ENCODE assay signal across 19 cellular contexts in genomic region chr14:81450976-81451375, GRCh38. TPM values are rescaled to one million over a fixed set of nuclear protein-coding genes. Genes with fewer than 3 reads are reported as not detected.
DNase-seq lines count a peak whose midpoint lies in the region; ATAC-seq, FAIRE-seq and TF ChIP-seq lines count a peak whose summit lies in the region.
"Had no signal": no experiment of that assay in that cellular context is flagged by ENCODE, and none has a peak within 500 bp of the region (broad histone marks: within the 10 kb centered on the region; RNA-seq: fewer than 3 reads in every experiment).

No MANE protein-coding gene starts in this region.

- 2% methylated on average over 3 of the region's 3 CpGs for WGBS in HepG2 (ENCODE audit: low lambda C conversion rate)
- WGBS in right lobe of liver (ENCODE audit: insufficient coverage, low coverage, low lambda C conversion rate, missing lambda C conversion rate): 84% methylated on average over 3 of the region's 3 CpGs
- 36% methylated on average over 2 of the region's 3 CpGs for WGBS in K562 (ENCODE audit: insufficient coverage, low coverage, missing lambda C conversion rate)
- WGBS in psoas muscle, 3 donors: 48 to 55% (median 48%) methylated on average over 3 of the region's 3 CpGs

- DNase-seq in HepG2 (ENCODE audit: low spot score) (no peak), right lobe of liver (no peak), K562 (ENCODE audit: extremely low read depth in 1 of 4, low spot score in 3 of 4) (no peak), psoas muscle (no peak), NCI-H1105 (lab: John Stamatoyannopoulos, UW) (no peak), T1000 (lab: John Stamatoyannopoulos, UW) (no peak)
- DNase-seq: ACHN; CD8-positive, alpha-beta T cell; COR-L47; DMS79 treated with DMSO at 0.1 percent for 48 hours; EL; GOT3; H9 had no signal

- POLR2A ChIA-PET in HepG2 (lab: Yijun Ruan, JAX): no interaction called here
- POLR2A ChIA-PET in K562 (lab: Yijun Ruan, JAX): interaction anchor here (2.7 kb wide), 1 partner anchor 16 kb away, joined by 6 read pairs; no protein-coding TSS in a partner anchor

- H3K4me1 ChIP-seq in HepG2 (ENCODE audit: insufficient read depth, low read length): peaks cover 53% of the 10 kb centered on the region
- peaks cover 0 to 6% (median 0%) of the 10 kb centered on the region in 4 donors for H3K4me1 ChIP-seq in right lobe of liver
- peaks cover 2 to 6% of the 10 kb centered on the region in 2 experiments; a peak in 4 of 5 replicates for H3K4me1 ChIP-seq in K562 (replicated peaks in 1 of 2; ENCODE audit: control insufficient read depth in 2 of 2, insufficient read depth in 2 of 2, low read length in 2 of 2)
- H3K4me1 ChIP-seq in psoas muscle: peaks cover 56% of the 10 kb centered on the region

- ATAC-seq in HepG2: no peak
- no peak for ATAC-seq in right lobe of liver
- ATAC-seq in K562: no peak
- no peak for ATAC-seq in psoas muscle
- no peak for ATAC-seq in HG03108 (IDR thresholded peaks at IDR 0.05; ENCODE audit: unreplicated experiment)
- ATAC-seq: CD8-positive, alpha-beta T cell had no signal

- H3K79me2 ChIP-seq in HepG2 (ENCODE audit: insufficient read depth, low read length): no peaks in the 10 kb centered on the region
- no peaks in the 10 kb centered on the region for H3K79me2 ChIP-seq in K562 (ENCODE audit: control insufficient read depth, insufficient read depth, low read length)

- H3K4me3 ChIP-seq in HepG2 (replicated peaks in 1 of 3; ENCODE audit: insufficient read depth in 1 of 3, low read depth in 2 of 3, low read length in 3 of 3) (no peak overlapping the region), right lobe of liver (no peak overlapping the region), K562 (no peak overlapping the region), psoas muscle (no peak overlapping the region)

- H3K27me3 ChIP-seq in HepG2 (ENCODE audit: control insufficient read depth in 1 of 2, insufficient read depth in 2 of 2, low read length in 2 of 2) (no peaks in the 10 kb centered on the region), right lobe of liver (no peaks in the 10 kb centered on the region), K562 (ENCODE audit: control insufficient read depth in 2 of 2, insufficient read depth in 2 of 2, low read length in 2 of 2) (no peaks in the 10 kb centered on the region), psoas muscle (ENCODE audit: insufficient read depth in 3 of 3, low read length in 2 of 3) (no peaks in the 10 kb centered on the region)

- no peak overlapping the region for H3K9ac ChIP-seq in HepG2 (ENCODE audit: insufficient read depth, low read depth, low read length)
- H3K9ac ChIP-seq in K562 (ENCODE audit: insufficient read depth in 1 of 2, low read depth in 2 of 2, low read length in 2 of 2): no peak overlapping the region

- H3K36me3 ChIP-seq in HepG2 (replicated peaks in 1 of 2; ENCODE audit: control insufficient read depth in 1 of 2, insufficient read depth in 2 of 2, low read length in 2 of 2): no peaks in the 10 kb centered on the region
- no peaks in the 10 kb centered on the region for H3K36me3 ChIP-seq in right lobe of liver
- no peaks in the 10 kb centered on the region for H3K36me3 ChIP-seq in K562 (ENCODE audit: control insufficient read depth, insufficient read depth, low read length)
- no peaks in the 10 kb centered on the region for H3K36me3 ChIP-seq in psoas muscle (ENCODE audit: insufficient read depth in 1 of 2, low read depth in 1 of 2)

- CTCF ChIA-PET in HepG2 (lab: Yijun Ruan, JAX; ENCODE audit: low intra/inter-chr PET ratio, low total read pairs) (interaction anchor here (3.9 kb wide), 1 partner anchor 182 kb away, joined by 59 read pairs; no protein-coding TSS in a partner anchor), K562 (lab: Yijun Ruan, JAX; ENCODE audit: low intra/inter-chr PET ratio) (no interaction called here)

- no peaks in the 10 kb centered on the region for H3K9me1 ChIP-seq in K562 (ENCODE audit: control insufficient read depth, insufficient read depth, low read length)

- H4K20me1 ChIP-seq in HepG2 (ENCODE audit: insufficient read depth, low read length): no peaks in the 10 kb centered on the region
- H4K20me1 ChIP-seq in K562 (replicated peaks; ENCODE audit: control insufficient read depth, insufficient read depth, low read length): no peaks in the 10 kb centered on the region

- H3K4me2 ChIP-seq in HepG2 (ENCODE audit: low read depth, low read length) (no peak overlapping the region), K562 (ENCODE audit: insufficient read depth, low read length) (no peak overlapping the region)

- in situ Hi-C loops in HepG2 (cut with HindIII; ENCODE audit: extremely low pct_ligation_motif_present, low pct_unique_long_range_greater_than_20kb): loop anchor here (5.0 kb wide), 1 partner anchor 179 kb away; no protein-coding TSS in a partner anchor
- in situ Hi-C loops in K562 (cut with MboI): loop anchor here (5.0 to 25.0 kb wide), 2 partner anchors 179 to 464 kb away; no protein-coding TSS in a partner anchor

- TF ChIP-seq POLR2A in HepG2 (IDR thresholded peaks at IDR 0.05; ENCODE audit: insufficient read depth in 1 of 2, low read depth in 2 of 2, low read length in 2 of 2) (no peak), right lobe of liver (IDR thresholded peaks at IDR 0.05) (no peak), K562 (conservative IDR thresholded peaks at IDR 0.05) (no peak)

- FAIRE-seq in HepG2 (lab: Jason Lieb, UNC) (no peak), K562 (lab: Jason Lieb, UNC) (no peak)
- FAIRE-seq: D721Med, G401.6, GM12891 had no signal

- BruUV-seq in HepG2 (replicated peaks; lab: Mats Ljungman, UMichigan) (no TSS peak), K562 (replicated peaks; lab: Mats Ljungman, UMichigan) (no TSS peak)

- H2AFZ ChIP-seq in HepG2 (ENCODE audit: low read length): no peak overlapping the region
- no peak overlapping the region for H2AFZ ChIP-seq in K562 (ENCODE audit: low read depth, low read length)

- no peaks in the 10 kb centered on the region for H3K9me3 ChIP-seq in HepG2 (ENCODE audit: low read length)
- H3K9me3 ChIP-seq in right lobe of liver: no peaks in the 10 kb centered on the region
- no peaks in the 10 kb centered on the region for H3K9me3 ChIP-seq in K562 (replicated peaks; ENCODE audit: control insufficient read depth, insufficient read depth, low read depth, low read length)
- H3K9me3 ChIP-seq in psoas muscle: no peaks in the 10 kb centered on the region

- H3K27ac ChIP-seq in HepG2 (ENCODE audit: extremely low read length, insufficient read depth, low read length) (no peak overlapping the region), right lobe of liver (no peak overlapping the region), K562 (ENCODE audit: extremely low read depth, low read depth, low read length) (no peak overlapping the region), psoas muscle (peak overlapping the region; percentile 82)
- H3K27ac ChIP-seq: C4-2B, HL-60 had no signal

- TF ChIP-seq CTCF in HepG2 (CRISPR knock-in tag; IDR thresholded peaks at IDR 0.05) (no peak), right lobe of liver (IDR thresholded peaks at IDR 0.05) (no peak), K562 (IDR thresholded peaks at IDR 0.05 in 2 of 3, conservative IDR thresholded peaks at IDR 0.05 in 1 of 3; ENCODE audit: insufficient read depth in 2 of 3, low read depth in 1 of 3, low read length in 3 of 3) (no peak), psoas muscle (IDR thresholded peaks at IDR 0.05) (no peak)

- intact Hi-C loops in HepG2 (cut with micrococcal nuclease; ENCODE audit: unreplicated experiment) (loop anchor here (5.0 kb wide), 1 partner anchor 234 kb away; no protein-coding TSS in a partner anchor), right lobe of liver (cut with DNase I) (loop anchor here in 1 of 2 donors (5.0 kb wide), 1 partner anchor 179 kb away; no protein-coding TSS in a partner anchor), K562 (cut with micrococcal nuclease) (loop anchor here (5.0 kb wide), 2 partner anchors 34 to 49 kb away; partner anchors contain the start of gene STON2), psoas muscle (cut with DNase I) (loop anchor here in 1 of 2 donors (5.0 kb wide), 1 partner anchor 229 kb away; the partner anchor contains the start of gene GTF2A1)

- TF ChIP-seq EP300 in HepG2 (IDR thresholded peaks at IDR 0.05; ENCODE audit: low read depth in 2 of 2, low read length in 2 of 2): no peak
- TF ChIP-seq EP300 in HepG2 (CRISPR knock-in tag; IDR thresholded peaks at IDR 0.05; ENCODE audit: borderline replicate concordance): no peak
- no peak for TF ChIP-seq EP300 in K562 (IDR thresholded peaks at IDR 0.05; ENCODE audit: low read length)

- TF ChIP-seq RAD21 in HepG2 (CRISPR knock-in tag; IDR thresholded peaks at IDR 0.05): no peak
- no peak for TF ChIP-seq RAD21 in K562 (CRISPR knock-in tag; conservative IDR thresholded peaks at IDR 0.05 in 1 of 2, IDR thresholded peaks at IDR 0.05 in 1 of 2)

RNA-seq across cellular contexts. Expression of gene STON2, which starts 50.9 kb away (rescaled TPM):
- total RNA-seq in HepG2 (2016; rRNA removed; fragmentation: Illumina TruSeq; extraction: Trizol) (11.0 and 13.8 TPM in 2 replicates), right lobe of liver (10 to 100 TPM in 3 of 6 experiments, 1 to 10 TPM in 3; 4.9 to 23.7 (median 10.7) TPM), K562 (2014; rRNA removed) (54.6 and 61.6 TPM in 2 replicates), K562 (2014; rRNA removed; fragmentation: Illumina TruSeq; extraction: Trizol) (90.6 and 106 TPM in 2 replicates), K562 (2015; rRNA removed; fragmentation: Illumina TruSeq; extraction: Trizol) (68.5 and 69.6 TPM in 2 replicates), K562 (2021) (89.4 and 99.3 TPM in 2 replicates), psoas muscle (100 to 1,000 TPM in 1 of 4 donors, 10 to 100 TPM in 3; 37.4 to 147 (median 77.1) TPM)
- 1.8 and 2.0 TPM in 2 replicates for total RNA-seq in HepG2 (2016; cell fraction: cytosol; rRNA removed; fragmentation: Illumina TruSeq; extraction: Trizol; ENCODE audit: low read depth)
- total RNA-seq in HepG2 (2016; cell fraction: insoluble cytoplasmic fraction; rRNA removed; fragmentation: Illumina TruSeq; extraction: Trizol): 10.5 and 13.2 TPM in 2 replicates
- total RNA-seq in HepG2 (2016; cell fraction: membrane; rRNA removed; fragmentation: Illumina TruSeq; extraction: Trizol): 3.1 and 3.8 TPM in 2 replicates
- total RNA-seq in HepG2 (2016; cell fraction: nucleus; rRNA removed; fragmentation: Illumina TruSeq; extraction: Trizol): 12.7 and 16.5 TPM in 2 replicates
- polyA plus RNA-seq in HepG2 (2011; rRNA removed) (2.1 and 2.4 TPM in 2 replicates), K562 (2011; rRNA removed) (53.5 and 54.6 TPM in 2 replicates), K562 (2014; fragmentation: Illumina TruSeq; extraction: Trizol) (24.1 and 24.8 TPM in 2 replicates), K562 (2014; fragmentation: Nextera tagmentation; extraction: Ambion mirVana) (10 to 100 TPM in 1 of 2 experiments, 1 to 10 TPM in 1; 7.8 to 30.2 TPM), K562 (2014; rRNA removed) (20.2 and 24.9 TPM in 2 replicates), psoas muscle (10 to 100 TPM in 1 of 3 donors, 1 to 10 TPM in 2; 4.8 to 18.2 (median 6.2) TPM)
- polyA plus RNA-seq in HepG2 (2011; cell fraction: cytosol; rRNA removed): 0.71 and 1.6 TPM in 2 replicates
- polyA plus RNA-seq in HepG2 (2011; cell fraction: nucleus; rRNA removed): 2.0 and 3.8 TPM in 2 replicates
- polyA plus RNA-seq in HepG2 (2012): 1.3 and 1.6 TPM in 2 replicates
- 0.23 and 0.43 TPM in 2 replicates for polyA plus RNA-seq in HepG2 (2016; cell fraction: cytosol; fragmentation: Illumina TruSeq; extraction: Trizol; ENCODE audit: low read depth)
- 2.4 TPM in 2 replicates for polyA plus RNA-seq in HepG2 (2016; cell fraction: insoluble cytoplasmic fraction; fragmentation: Illumina TruSeq; extraction: Trizol; ENCODE audit: low read depth)
- polyA plus RNA-seq in HepG2 (2016; cell fraction: membrane; fragmentation: Illumina TruSeq; extraction: Trizol; ENCODE audit: low read depth): 0.57 and 0.77 TPM in 2 replicates
- polyA plus RNA-seq in HepG2 (2016; cell fraction: nucleus; fragmentation: Illumina TruSeq; extraction: Trizol; ENCODE audit: insufficient read depth, low read depth): 2.7 and 4.2 TPM in 2 replicates
- polyA minus RNA-seq in HepG2 (2011; rRNA and poly(A)+ RNA removed; ENCODE audit: low replicate concordance): 15.1 and 91.4 TPM in 2 replicates
- polyA minus RNA-seq in HepG2 (2011; cell fraction: cytosol; rRNA and poly(A)+ RNA removed): 6.2 and 6.7 TPM in 2 replicates
- polyA minus RNA-seq in HepG2 (2011; cell fraction: nucleus; rRNA and poly(A)+ RNA removed): 14.8 and 17.2 TPM in 2 replicates
- total RNA-seq in K562 (2011; cell fraction: chromatin; rRNA removed; ENCODE audit: low replicate concordance): 206 and 247 TPM in 2 replicates
- total RNA-seq in K562 (2011; cell fraction: nucleolus; rRNA removed): 93.6 and 103 TPM in 2 replicates
- 120 and 144 TPM in 2 replicates for total RNA-seq in K562 (2011; cell fraction: nucleoplasm; rRNA removed)
- 28.3 and 33.4 TPM in 2 replicates for polyA plus RNA-seq in K562 (2011; cell fraction: cytosol; rRNA removed)
- polyA plus RNA-seq in K562 (2011; cell fraction: nucleus; rRNA removed): 48.4 and 72.1 TPM in 2 replicates
- polyA plus RNA-seq in K562 (2012): 18.9 and 21.5 TPM in 2 replicates
- polyA minus RNA-seq in K562 (2011; rRNA and poly(A)+ RNA removed): 207 and 259 TPM in 2 replicates
- polyA minus RNA-seq in K562 (2011; cell fraction: cytosol; rRNA and poly(A)+ RNA removed): 91.1 and 132 TPM in 2 replicates
- polyA minus RNA-seq in K562 (2011; cell fraction: nucleus; rRNA and poly(A)+ RNA removed): 127 and 151 TPM in 2 replicates
- total RNA-seq: CD8-positive, alpha-beta T cell had no signal

Comparison
In these comparisons a context has a peak if more than half of its experiments do, and no peak if none do; other contexts are left out.
1. Of the 241 proteins assayed by ChIP-seq in both HepG2 and K562: peak only in HepG2: none; only in K562: none; in both: ZNF121; in neither: 240.